8 cellular contexts compared by ENCODE assay signal in genomic region chr18:39200153-39200552, GRCh38.
"Had no signal": no experiment of that assay in that cellular context is flagged by ENCODE, and none has a peak within 500 bp of the region (broad histone marks: within the 10 kb centered on the region; RNA-seq: fewer than 3 reads in every experiment).

No MANE protein-coding gene starts in this region.

- H3K4me3 ChIP-seq: GM12878 had no signal

- FAIRE-seq: G401.6, GM12878, GM12891, GM12892, GM18507, GM19239 had no signal

- ATAC-seq: GM12878 had no signal

- DNase-seq: GDM1, GF-D8 had no signal
